18 cellular contexts compared by ENCODE assay signal in the genomic region with DNA sequence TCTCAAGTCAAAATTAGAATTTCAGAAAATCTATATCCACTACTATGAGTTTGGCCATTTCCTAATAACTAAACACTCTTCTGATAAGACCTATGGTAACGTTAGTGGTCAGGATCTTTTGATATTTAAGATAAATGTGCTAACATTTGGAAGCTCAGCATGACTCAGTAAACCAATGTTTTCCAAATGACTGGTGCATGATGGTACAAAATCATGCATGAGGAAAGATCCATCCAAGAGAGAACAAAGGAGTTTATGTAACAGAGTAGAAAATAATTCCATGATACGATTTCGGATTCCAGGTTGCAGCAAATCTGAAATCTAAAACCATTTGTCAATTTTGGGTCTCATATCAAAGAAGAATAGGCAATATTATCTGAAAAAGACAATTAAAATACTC.
DNase-seq lines count a peak whose midpoint lies in the region; ATAC-seq, FAIRE-seq and TF ChIP-seq lines count a peak whose summit lies in the region.
"Had no signal": no experiment of that assay in that cellular context is flagged by ENCODE, and none has a peak within 500 bp of the region (broad histone marks: within the 10 kb centered on the region; RNA-seq: fewer than 3 reads in every experiment).

No MANE protein-coding gene starts in this region.

- H2BK5ac ChIP-seq in IMR-90 (ENCODE audit: low read depth, low read length, poor library complexity, severe bottlenecking): no peak overlapping the region

- no peaks in the 10 kb centered on the region for H3K9me1 ChIP-seq in IMR-90 (ENCODE audit: insufficient read depth, low read length)

- H4K91ac ChIP-seq in IMR-90 (ENCODE audit: insufficient read depth, low read depth, low read length): no peak overlapping the region

- no peaks in the 10 kb centered on the region for H3K79me1 ChIP-seq in IMR-90 (ENCODE audit: low read depth in 1 of 2, low read length in 2 of 2)

- TF ChIP-seq RAD21 in IMR-90 (IDR thresholded peaks at IDR 0.05; ENCODE audit: low read length): no peak

- H3K27me3 Mint-ChIP-seq in astrocyte (ENCODE audit: low read depth, unreplicated experiment): peaks cover 31% of the 10 kb centered on the region

- H3K18ac ChIP-seq in IMR-90 (ENCODE audit: low read depth, low read length): no peak overlapping the region

- H3K4me1 ChIP-seq in IMR-90 (ENCODE audit: control insufficient read depth, insufficient read depth, low read length) (peaks cover 4% of the 10 kb centered on the region; the same call in 1 of the 2 replicates), astrocyte (ENCODE audit: insufficient read depth, low read length) (peaks cover 12% of the 10 kb centered on the region)

- no peak overlapping the region for H3K56ac ChIP-seq in IMR-90 (ENCODE audit: extremely low read depth, insufficient read depth, low read length)

- no peak overlapping the region for H2AFZ ChIP-seq in IMR-90 (replicated peaks; ENCODE audit: low read length, poor library complexity)
- H2AFZ ChIP-seq in astrocyte (ENCODE audit: low read depth, low read length): no peak overlapping the region
- H2AFZ ChIP-seq: GM23338 had no signal

- no peak overlapping the region for H3K9ac ChIP-seq in IMR-90 (ENCODE audit: low read depth, low read length)
- no peak overlapping the region for H3K9ac ChIP-seq in astrocyte (ENCODE audit: low read length)
- H3K9ac ChIP-seq: BLaER1 had no signal

- no peak overlapping the region for H4K8ac ChIP-seq in IMR-90 (ENCODE audit: low read depth in 2 of 2, low read length in 2 of 2)

- H3K4me1 Mint-ChIP-seq in astrocyte (ENCODE audit: low read depth, unreplicated experiment): peaks cover 6% of the 10 kb centered on the region
- H3K4me1 Mint-ChIP-seq: CD8-positive, alpha-beta memory T cell had no signal

- H2BK120ac ChIP-seq in IMR-90 (ENCODE audit: low read depth, low read length): no peak overlapping the region

- TF ChIP-seq POLR2A in IMR-90 (IDR thresholded peaks at IDR 0.05; ENCODE audit: low read depth, low read length): no peak

- in situ Hi-C loops in Caki2 (cut with HindIII; ENCODE audit: low pct_unique_long_range_greater_than_20kb, low sequenced_read_pairs) (loop anchor here (10.0 kb wide), 1 partner anchor 90 kb away; no protein-coding TSS in a partner anchor), IMR-90 (cut with MboI; ENCODE audit: low sequenced_read_pairs) (loop anchor here (25.0 kb wide), 2 partner anchors 1037 to 1162 kb away; no protein-coding TSS in a partner anchor)

- no peaks in the 10 kb centered on the region for H3K36me3 ChIP-seq in IMR-90 (ENCODE audit: control insufficient read depth, insufficient read depth, low read length)
- H3K36me3 ChIP-seq in astrocyte (ENCODE audit: insufficient read depth, low read length): no peaks in the 10 kb centered on the region
- H3K36me3 ChIP-seq in H7 (replicated peaks; ENCODE audit: control insufficient read depth, insufficient read depth, low read length): no peaks in the 10 kb centered on the region
- H3K36me3 ChIP-seq: BLaER1, SJCRH30 had no signal

- FAIRE-seq in astrocyte (lab: Jason Lieb, UNC): peak; percentile 73
- FAIRE-seq: K562 had no signal

- no peak overlapping the region for H3K27ac ChIP-seq in IMR-90 (ENCODE audit: insufficient read depth, low read length)
- no peak overlapping the region for H3K27ac ChIP-seq in astrocyte (ENCODE audit: low read depth, low read length)
- H3K27ac ChIP-seq: BLaER1, RWPE1, SJCRH30 had no signal

- H3K27me3 ChIP-seq in IMR-90 (ENCODE audit: control insufficient read depth, insufficient read depth, low read length): peaks cover 13% of the 10 kb centered on the region
- peaks cover 13% of the 10 kb centered on the region for H3K27me3 ChIP-seq in astrocyte (ENCODE audit: insufficient read depth, low read length)
- H3K27me3 ChIP-seq in H7 (ENCODE audit: control insufficient read depth, insufficient read depth, low read length): peaks cover 3% of the 10 kb centered on the region; the same call in 1 of the 2 replicates
- H3K27me3 ChIP-seq: BLaER1, SJCRH30 had no signal

- no CpG with 5 or more reads among the region's 3 CpGs for WGBS in IMR-90 (ENCODE audit: extremely low coverage in 2 of 2, insufficient read length in 1 of 2), 2 experiments

- no peaks in the 10 kb centered on the region for H3K79me2 ChIP-seq in astrocyte (ENCODE audit: insufficient read depth, low read length)

- no peaks in the 10 kb centered on the region for H3K9me3 ChIP-seq in IMR-90 (ENCODE audit: control insufficient read depth, insufficient read depth, low read length)
- no peaks in the 10 kb centered on the region for H3K9me3 ChIP-seq in astrocyte (ENCODE audit: insufficient read depth, low read depth, low read length)
- H3K9me3 ChIP-seq: BLaER1, SJCRH30 had no signal

- no peak overlapping the region for H3K14ac ChIP-seq in IMR-90 (replicated peaks; ENCODE audit: low read depth, low read length)

- H3K27ac Mint-ChIP-seq in astrocyte (ENCODE audit: unreplicated experiment): no peak overlapping the region
- H3K27ac Mint-ChIP-seq: CD8-positive, alpha-beta memory T cell; GM23338 had no signal

- no peak for TF ChIP-seq CTCF in IMR-90 (conservative IDR thresholded peaks at IDR 0.05; ENCODE audit: low read depth, low read length)
- TF ChIP-seq CTCF in astrocyte (IDR thresholded peaks at IDR 0.05; ENCODE audit: insufficient read depth, low read depth, low read length): no peak
- TF ChIP-seq CTCF in fibroblast of the aortic adventitia (IDR thresholded peaks at IDR 0.05; ENCODE audit: insufficient read depth, low read length): no peak

- no peak for ATAC-seq in IMR-90 (ENCODE audit: low read depth)
- no peak for ATAC-seq in GM19395 (IDR thresholded peaks at IDR 0.05; ENCODE audit: unreplicated experiment)

- H2AK9ac ChIP-seq in IMR-90 (replicated peaks; ENCODE audit: low read depth, low read length, poor library complexity): no peak overlapping the region

- H2AK5ac ChIP-seq in IMR-90 (ENCODE audit: low read depth, low read length): no peak overlapping the region

- no peak overlapping the region for H3K23ac ChIP-seq in IMR-90 (ENCODE audit: low read depth, low read length)

- DNase-seq in Caki2 (ENCODE audit: low read depth) (peak; percentile 81), IMR-90 (peak; percentile 29), astrocyte (ENCODE audit: low read depth) (peak; percentile 79), fibroblast of the aortic adventitia (ENCODE audit: low read depth) (peak; percentile 57), foreskin melanocyte (no peak), SIG-M5 treated with dmso at 0.1 percent for 504 hours (lab: John Stamatoyannopoulos, UW; ENCODE audit: unreplicated experiment) (no peak), H7 (no peak)
- DNase-seq: CD8-positive, alpha-beta memory T cell; DND-41; GF-D8; NCI-H1694 treated with DMSO at 0.1 percent for 48 hours; NCI-H2107 had no signal

- no peaks in the 10 kb centered on the region for H4K20me1 ChIP-seq in IMR-90 (ENCODE audit: insufficient read depth, low read length)
- H4K20me1 ChIP-seq in astrocyte (ENCODE audit: insufficient read depth, low read length): no peaks in the 10 kb centered on the region
- H4K20me1 ChIP-seq: BLaER1 had no signal

- CTCF ChIA-PET in IMR-90 (lab: Yijun Ruan, JAX): interaction anchor here (0.8 kb wide), 1 partner anchor 13 kb away, joined by 5 read pairs; no protein-coding TSS in a partner anchor

- dilution Hi-C loops in IMR-90 (cut with HindIII; ENCODE audit: low sequenced_read_pairs, unreplicated experiment): no loop called here

- H3K4me2 ChIP-seq in IMR-90 (ENCODE audit: low read depth, low read length): no peak overlapping the region
- H3K4me2 ChIP-seq in astrocyte (ENCODE audit: low read length): no peak overlapping the region
- H3K4me2 ChIP-seq: GM23338 had no signal

- POLR2A ChIA-PET in IMR-90 (lab: Charles Lee; ENCODE audit: unreplicated experiment): no interaction called here

- no peak overlapping the region for H2BK20ac ChIP-seq in IMR-90 (ENCODE audit: low read depth, low read length)

- H3K36me3 Mint-ChIP-seq in astrocyte (ENCODE audit: low read depth, unreplicated experiment): peaks cover 5% of the 10 kb centered on the region
- H3K36me3 Mint-ChIP-seq: CD8-positive, alpha-beta memory T cell had no signal

- H3K4me3 Mint-ChIP-seq in astrocyte (ENCODE audit: unreplicated experiment): no peak overlapping the region
- H3K4me3 Mint-ChIP-seq: CD8-positive, alpha-beta memory T cell; GM23338 had no signal

- no peak overlapping the region for H3K4ac ChIP-seq in IMR-90 (ENCODE audit: low read depth, low read length)

- H3K4me3 ChIP-seq in IMR-90 (ENCODE audit: insufficient read depth, low read depth, low read length) (no peak overlapping the region), astrocyte (ENCODE audit: insufficient read depth, low read depth, low read length) (no peak overlapping the region), fibroblast of the aortic adventitia (ENCODE audit: low read depth, low read length) (no peak overlapping the region), H7 (ENCODE audit: insufficient read depth, low read depth, low read length) (no peak overlapping the region)
- H3K4me3 ChIP-seq: BLaER1, GM23338, K562, SJCRH30 had no signal

- no peak overlapping the region for H2BK15ac ChIP-seq in IMR-90 (ENCODE audit: low read depth, low read length)

- intact Hi-C loops in IMR-90 (cut with micrococcal nuclease): no loop called here

- H4K5ac ChIP-seq in IMR-90 (ENCODE audit: low read depth, low read length): no peak overlapping the region

- peaks cover 1% of the 10 kb centered on the region for H3K9me3 Mint-ChIP-seq in astrocyte (ENCODE audit: unreplicated experiment)
- H3K9me3 Mint-ChIP-seq: GM23338 had no signal

- BruUV-seq in IMR-90 (replicated peaks; lab: Mats Ljungman, UMichigan): no TSS peak

TF ChIP-seq in IMR-90, 13 proteins besides CTCF, POLR2A, EP300 and RAD21:
- peak; percentile 59; the same call in 1 of the 2 replicates for TF ChIP-seq NFE2L2 (IDR thresholded peaks at IDR 0.05; ENCODE audit: low read depth, low read length)
- TF ChIP-seq, protein P1, sequence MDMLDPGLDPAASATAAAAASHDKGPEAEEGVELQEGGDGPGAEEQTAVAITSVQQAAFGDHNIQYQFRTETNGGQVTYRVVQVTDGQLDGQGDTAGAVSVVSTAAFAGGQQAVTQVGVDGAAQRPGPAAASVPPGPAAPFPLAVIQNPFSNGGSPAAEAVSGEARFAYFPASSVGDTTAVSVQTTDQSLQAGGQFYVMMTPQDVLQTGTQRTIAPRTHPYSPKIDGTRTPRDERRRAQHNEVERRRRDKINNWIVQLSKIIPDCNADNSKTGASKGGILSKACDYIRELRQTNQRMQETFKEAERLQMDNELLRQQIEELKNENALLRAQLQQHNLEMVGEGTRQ (IDR thresholded peaks at IDR 0.05; ENCODE audit: low read depth, low read length): no peak
- no peak for TF ChIP-seq CEBPB (IDR thresholded peaks at IDR 0.05; ENCODE audit: low read depth, low read length)

Comparison
In these comparisons a context has a peak if more than half of its experiments do, and no peak if none do; other contexts are left out.
1. DNase-seq: peak in Caki2 (single experiment), IMR-90 (single experiment), astrocyte (single experiment) and fibroblast of the aortic adventitia (single experiment); none in foreskin melanocyte (single experiment), SIG-M5 treated with dmso at 0.1 percent for 504 hours (single experiment) and H7 (single experiment).